Comparison of ENCODE assay signal across 12 cellular contexts in genomic region chr4:37765741-37766140, GRCh38.
DNase-seq lines count a peak whose midpoint lies in the region; ATAC-seq and TF ChIP-seq lines count a peak whose summit lies in the region.
"Had no signal": no experiment of that assay in that cellular context is flagged by ENCODE, and none has a peak within 500 bp of the region (broad histone marks: within the 10 kb centered on the region; RNA-seq: fewer than 3 reads in every experiment).

No MANE protein-coding gene starts in this region.

- CTCF ChIA-PET in GM10248 (lab: Yijun Ruan, JAX), result interaction anchor here (1.1 kb wide), 1 partner anchor 112 kb away, joined by 3 read pairs; no protein-coding TSS in a partner anchor

- no peak overlapping the region for H3K27ac ChIP-seq in right cardiac atrium (ENCODE audit: low read length)

- WGBS in right cardiac atrium, result 79% methylated on average over 1 of the region's 1 CpG

- H3K27me3 ChIP-seq in right cardiac atrium (ENCODE audit: control insufficient read depth, insufficient read depth), result peaks cover 3% of the 10 kb centered on the region

- no peak overlapping the region for H3K4me3 ChIP-seq in right cardiac atrium (ENCODE audit: low read length)

- POLR2A ChIA-PET in GM10248 (lab: Yijun Ruan, JAX), result no interaction called here

- no peaks in the 10 kb centered on the region for H3K9me3 ChIP-seq in right cardiac atrium (ENCODE audit: control insufficient read depth, low read length)

- DNase-seq in GM10248 (ENCODE audit: extremely low spot score) (peak; percentile 32), NCI-H748 (lab: John Stamatoyannopoulos, UW; ENCODE audit: unreplicated experiment) (peak; percentile 56), right cardiac atrium (no peak), DMS 273 treated with DMSO at 0.1 percent for 48 hours (lab: John Stamatoyannopoulos, UW) (no peak)
- no peak for DNase-seq in stimulated activated CD4-positive, alpha-beta T cell treated with anti-CD3 and anti-CD28 coated beads, Interleukin-12 subunit alpha, Interleukin-12 subunit beta, amount 100 ng/mL, for 4 hours
- DNase-seq: activated CD4-positive, alpha-beta T cell treated with anti-CD3 and anti-CD28 coated beads, Interleukin-2, amount 10 ng/mL, durations not matched to agents 7 days and 5 days; naive thymus-derived CD4-positive, alpha-beta T cell; NCI-H1694 treated with DMSO at 0.1 percent for 48 hours; Right ventricle myocardium superior had no signal

- no peaks in the 10 kb centered on the region for H3K4me1 ChIP-seq in right cardiac atrium (ENCODE audit: control insufficient read depth, insufficient read depth, low read length)

- intact Hi-C loops in right cardiac atrium (cut with DNase I), result no loop called here

- peak; percentile 74 for ATAC-seq in GM18858 (IDR thresholded peaks at IDR 0.05; ENCODE audit: unreplicated experiment)
- ATAC-seq in HG02938 (IDR thresholded peaks at IDR 0.05; ENCODE audit: unreplicated experiment), result peak; percentile 81
- ATAC-seq in right cardiac atrium, result no peak
- no peak for ATAC-seq in GM21576 (IDR thresholded peaks at IDR 0.05; ENCODE audit: unreplicated experiment)
- ATAC-seq: naive thymus-derived CD4-positive, alpha-beta T cell had no signal

- no peak for TF ChIP-seq CTCF in GM10248 (IDR thresholded peaks at IDR 0.05; ENCODE audit: control extremely low read depth, extremely low read depth, low read depth, missing control alignments)

Comparison
In these comparisons a context has a peak if more than half of its experiments do, and no peak if none do; other contexts are left out.
1. DNase-seq: peak in GM10248 (single experiment) and NCI-H748 (single experiment); none in right cardiac atrium (0 of 3), DMS 273 treated with DMSO at 0.1 percent for 48 hours (single experiment) and stimulated activated CD4-positive, alpha-beta T cell treated with anti-CD3 and anti-CD28 coated beads, Interleukin-12 subunit alpha, Interleukin-12 subunit beta, amount 100 ng/mL, for 4 hours (single experiment).
2. ATAC-seq: peak in GM18858 (single experiment) and HG02938 (single experiment); none in right cardiac atrium (0 of 2) and GM21576 (single experiment).